In the genomic region with DNA sequence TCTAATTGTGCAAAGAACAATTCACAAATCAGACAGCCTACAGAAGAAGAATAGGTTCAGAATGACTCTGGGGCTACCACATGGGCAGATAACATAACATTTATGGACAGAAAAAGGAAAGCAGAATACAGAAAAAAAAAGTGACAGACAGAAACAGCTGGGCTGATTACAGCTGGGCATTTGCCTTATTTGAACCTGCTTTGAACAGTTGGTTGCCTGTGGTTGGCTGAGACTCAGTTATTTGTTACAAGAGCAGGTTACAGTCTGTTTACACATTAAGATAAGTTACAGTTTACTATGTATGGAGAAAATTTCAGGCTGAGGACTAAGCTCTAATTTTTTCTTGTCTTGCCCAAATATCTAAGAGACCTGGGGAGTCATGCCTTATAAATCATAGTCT, we compare ENCODE assay signal across 24 cellular contexts.
"Had no signal": no experiment of that assay in that cellular context is flagged by ENCODE, and none has a peak within 500 bp of the region (broad histone marks: within the 10 kb centered on the region; RNA-seq: fewer than 3 reads in every experiment).

No MANE protein-coding gene starts in this region.

- ATAC-seq: activated CD4-positive, alpha-beta T cell treated with anti-CD3 and anti-CD28 coated beads for 36 hours; activated T-cell treated with anti-CD3 and anti-CD28 coated beads, Interleukin-2, amount 50 U/mL, for 4 hours; left lung; natural killer cell treated with Interleukin-12 subunit alpha and Interleukin-12 subunit beta and Interleukin-15 and Interleukin-18, amount 100 ng/mL, for 72 hours; upper lobe of right lung had no signal

- FAIRE-seq: astrocyte, bronchial epithelial cell had no signal

- H3K4me3 ChIP-seq: coronary artery, left lung, ovary, psoas muscle, right atrium auricular region, skin epidermis, thyroid gland, upper lobe of right lung had no signal

- H3K4me1 ChIP-seq: left lung, thyroid gland, upper lobe of right lung had no signal

- H3K27me3 ChIP-seq: left lung, neutrophil, ovary, right atrium auricular region, thyroid gland, upper lobe of right lung had no signal

- H3K27ac ChIP-seq: coronary artery, epithelial cell of prostate, left lung, neutrophil, ovary, psoas muscle, right atrium auricular region, skin epidermis, thyroid gland, upper lobe of right lung had no signal

- H3K36me3 ChIP-seq: left lung, neutrophil, ovary, right atrium auricular region, thyroid gland, upper lobe of right lung had no signal

- H3K9me3 ChIP-seq: left lung, neutrophil, ovary, psoas muscle, thyroid gland, upper lobe of right lung had no signal

- DNase-seq: activated B cell treated with CpG ODN at 0.5 μM for 24 hours; activated CD4-positive, alpha-beta T cell treated with anti-CD3 and anti-CD28 coated beads for 36 hours; activated CD4-positive, alpha-beta T cell treated with anti-CD3 and anti-CD28 coated beads, Interleukin-2, amount 50 U/mL, for 4 hours; activated CD8-positive, alpha-beta memory T cell treated with anti-CD3 and anti-CD28 coated beads, Interleukin-2, amount 50 U/mL, for 48 hours; activated naive CD4-positive, alpha-beta T cell treated with Interleukin-2 at 50 U/mL for 16 hours; activated naive CD8-positive, alpha-beta T cell treated with anti-CD3 and anti-CD28 coated beads for 36 hours; activated T-cell treated with anti-CD3 and anti-CD28 coated beads, Interleukin-2, amount 50 U/mL, for 4 hours; immature natural killer cell; kidney glomerular epithelial cell; left lung; ovary; psoas muscle; stimulated activated CD4-positive, alpha-beta T cell treated with anti-CD3 and anti-CD28 coated beads, Interleukin-1b, Interleukin-23, amount 100 ng/mL, for 48 hours; T1000; thyroid gland; upper lobe of right lung had no signal
